In genomic region chr19:12790628-12791344, GRCh38 we compare ENCODE assay signal across 8 cellular contexts. TPM values are rescaled to one million over a fixed set of nuclear protein-coding genes. Genes with fewer than 3 reads are reported as not detected.
DNase-seq lines count a peak whose midpoint lies in the region; ATAC-seq and TF ChIP-seq lines count a peak whose summit lies in the region.

No MANE protein-coding gene starts in this region.

- H3K27ac ChIP-seq in GM23338 (ENCODE audit: low read depth) (no peak overlapping the region), VCaP (peak overlapping the region; percentile 91), skeletal muscle tissue (ENCODE audit: low read depth, low read length) (peak overlapping the region; percentile 99)

- no peaks in the 10 kb centered on the region for H4K20me1 ChIP-seq in GM23338 (replicated peaks; ENCODE audit: insufficient read depth)

- H3K9me3 Mint-ChIP-seq in GM23338: peaks cover 3% of the 10 kb centered on the region; the same call in 2 of the 3 replicates

- H3K36me3 ChIP-seq in GM23338 (ENCODE audit: insufficient read depth) (no peaks in the 10 kb centered on the region), skeletal muscle tissue (ENCODE audit: control insufficient read depth in 3 of 3, insufficient read depth in 3 of 3, low read length in 3 of 3) (peaks cover 0 to 4% (median 0%) of the 10 kb centered on the region in 3 donors)

- peak overlapping the region; percentile 85 for H3K4me3 Mint-ChIP-seq in GM23338

- H3K27me3 Mint-ChIP-seq in GM23338 (ENCODE audit: insufficient read depth, low read depth, poor library complexity): peaks cover 46% of the 10 kb centered on the region

- H2AFZ ChIP-seq in GM23338: peak overlapping the region; percentile 78

- ATAC-seq in GM23338: no peak
- no peak for ATAC-seq in GM19463 (IDR thresholded peaks at IDR 0.05; ENCODE audit: unreplicated experiment)
- ATAC-seq in GM21360 (IDR thresholded peaks at IDR 0.05; ENCODE audit: unreplicated experiment): no peak

- peaks cover 27% of the 10 kb centered on the region for H3K27me3 ChIP-seq in GM23338 (ENCODE audit: insufficient read depth)
- no peaks in the 10 kb centered on the region for H3K27me3 ChIP-seq in skeletal muscle tissue (ENCODE audit: control insufficient read depth in 3 of 3, insufficient read depth in 3 of 3, low read length in 3 of 3)

- TF ChIP-seq CTCF in GM23338 (conservative IDR thresholded peaks at IDR 0.05; ENCODE audit: low read depth in 2 of 2) (no peak), VCaP (conservative IDR thresholded peaks at IDR 0.05) (no peak), foreskin fibroblast (IDR thresholded peaks at IDR 0.05; ENCODE audit: low read depth, low read length) (no peak)

- no peaks in the 10 kb centered on the region for H3K9me2 ChIP-seq in GM23338 (ENCODE audit: insufficient read depth)

- H3K4me2 ChIP-seq in GM23338: peak overlapping the region; percentile 96

- no peak for DNase-seq in GM23338 (ENCODE audit: low spot score)
- peak in 1 of 2 donors; percentile 32 for DNase-seq in foreskin fibroblast
- no peak for DNase-seq in GM19240 (ENCODE audit: insufficient read length, low spot score)
- DNase-seq in NK-92 treated with Interleukin-12 subunit alpha and Interleukin-12 subunit beta, amount 100 ng/mL, for 24 hours (lab: John Stamatoyannopoulos, UW): no peak

- H3K36me3 Mint-ChIP-seq in GM23338 (ENCODE audit: low read depth): peaks cover 3% of the 10 kb centered on the region; the same call in 1 of the 3 replicates

- H3F3A ChIP-seq in GM23338 (replicated peaks; ENCODE audit: low read depth): peaks cover 29% of the 10 kb centered on the region; the same call in 1 of the 2 replicates

- no peaks in the 10 kb centered on the region for H3K79me2 ChIP-seq in GM23338 (replicated peaks; ENCODE audit: insufficient read depth)

- peaks cover 29% of the 10 kb centered on the region for H3K4me1 Mint-ChIP-seq in GM23338

- H3K4me1 ChIP-seq in GM23338 (ENCODE audit: insufficient read depth) (peaks cover 37% of the 10 kb centered on the region), skeletal muscle tissue (ENCODE audit: control insufficient read depth in 3 of 3, insufficient read depth in 3 of 3, low read length in 3 of 3) (peaks cover 49 to 54% (median 49%) of the 10 kb centered on the region in 3 donors)

- H3K27ac Mint-ChIP-seq in GM23338: no peak overlapping the region

- H3K9ac ChIP-seq in skeletal muscle tissue (ENCODE audit: low read depth in 1 of 3, low read length in 3 of 3): peak overlapping the region; percentile 96 to 99 (median 98)

- H3K9me3 ChIP-seq in skeletal muscle tissue (ENCODE audit: control insufficient read depth in 3 of 3, low read length in 3 of 3): no peaks in the 10 kb centered on the region

- peak overlapping the region; percentile 83 for H3K4me3 ChIP-seq in GM23338
- H3K4me3 ChIP-seq in foreskin fibroblast (ENCODE audit: low read depth in 1 of 2, low read length in 2 of 2): peak overlapping the region; percentile 41 to 55
- peak overlapping the region; percentile 82 to 98 (median 93) for H3K4me3 ChIP-seq in skeletal muscle tissue (ENCODE audit: low read length in 3 of 3)

TF ChIP-seq in GM23338, 12 proteins besides CTCF, POLR2A, EP300 and RAD21:
- TF ChIP-seq NANOG (IDR thresholded peaks at IDR 0.05; ENCODE audit: borderline replicate concordance) (no peak), STAT1 (IDR thresholded peaks at IDR 0.05; ENCODE audit: unreplicated experiment) (no peak), POLR2AphosphoS5 (IDR thresholded peaks at IDR 0.05; ENCODE audit: low read depth) (no peak), JUNB (IDR thresholded peaks at IDR 0.05; ENCODE audit: unreplicated experiment) (no peak), ZNF462 (CRISPR knock-in tag; IDR thresholded peaks at IDR 0.05) (no peak), ZNF331 (CRISPR knock-in tag; IDR thresholded peaks at IDR 0.05; ENCODE audit: low read depth) (no peak), ZNF114 (CRISPR knock-in tag; IDR thresholded peaks at IDR 0.05) (no peak), EZH2phosphoT487 (IDR thresholded peaks at IDR 0.05; ENCODE audit: unreplicated experiment) (no peak), EZH2 (IDR thresholded peaks at IDR 0.05; ENCODE audit: low read depth, unreplicated experiment) (no peak), CREB1 (CRISPR knock-in tag; IDR thresholded peaks at IDR 0.05; ENCODE audit: low read depth) (no peak)
TF ChIP-seq in GM23338: peak in this region for 0.

RNA-seq across cellular contexts. Expression of gene JUNB, which starts 0.5 kb away (rescaled TPM):
- 16.0 and 20.2 TPM in 2 replicates for total RNA-seq in GM23338 (2014; rRNA removed; shearing (Covaris generic))
- polyA plus RNA-seq in GM23338 (2016; fragmentation: Nextera tagmentation; extraction: Ambion mirVana): 7.7 and 7.8 TPM in 2 replicates
- total RNA-seq in skeletal muscle tissue: 31.3 TPM

RNA-seq across cellular contexts. Expression of gene PRDX2, which starts 10.8 kb away (rescaled TPM):
- 465 and 486 TPM in 2 replicates for total RNA-seq in GM23338 (2014; rRNA removed; shearing (Covaris generic))
- 314 and 346 TPM in 2 replicates for polyA plus RNA-seq in GM23338 (2016; fragmentation: Nextera tagmentation; extraction: Ambion mirVana)
- total RNA-seq in skeletal muscle tissue: 207 TPM

RNA-seq across cellular contexts. Expression of gene THSD8, which starts 11.1 kb away (rescaled TPM):
- 0.38 TPM in 1 of 2 replicates, not detected in the other for total RNA-seq in GM23338 (2014; rRNA removed; shearing (Covaris generic))
- 38.5 and 42.2 TPM in 2 replicates for polyA plus RNA-seq in GM23338 (2016; fragmentation: Nextera tagmentation; extraction: Ambion mirVana)
- not detected for total RNA-seq in skeletal muscle tissue

RNA-seq across cellular contexts. Expression of gene HOOK2, which starts 15.4 kb away (rescaled TPM):
- total RNA-seq in GM23338 (2014; rRNA removed; shearing (Covaris generic)): 85.3 and 86.4 TPM in 2 replicates
- 46.9 and 56.9 TPM in 2 replicates for polyA plus RNA-seq in GM23338 (2016; fragmentation: Nextera tagmentation; extraction: Ambion mirVana)
- total RNA-seq in skeletal muscle tissue: 13.6 TPM

RNA-seq across cellular contexts. Expression of gene RNASEH2A, which starts 15.6 kb away (rescaled TPM):
- 62.6 and 68.2 TPM in 2 replicates for total RNA-seq in GM23338 (2014; rRNA removed; shearing (Covaris generic))
- 39.4 and 40.5 TPM in 2 replicates for polyA plus RNA-seq in GM23338 (2016; fragmentation: Nextera tagmentation; extraction: Ambion mirVana)
- 5.7 TPM for total RNA-seq in skeletal muscle tissue
